Comparison of ENCODE assay signal across 1 cellular context in the genomic region with DNA sequence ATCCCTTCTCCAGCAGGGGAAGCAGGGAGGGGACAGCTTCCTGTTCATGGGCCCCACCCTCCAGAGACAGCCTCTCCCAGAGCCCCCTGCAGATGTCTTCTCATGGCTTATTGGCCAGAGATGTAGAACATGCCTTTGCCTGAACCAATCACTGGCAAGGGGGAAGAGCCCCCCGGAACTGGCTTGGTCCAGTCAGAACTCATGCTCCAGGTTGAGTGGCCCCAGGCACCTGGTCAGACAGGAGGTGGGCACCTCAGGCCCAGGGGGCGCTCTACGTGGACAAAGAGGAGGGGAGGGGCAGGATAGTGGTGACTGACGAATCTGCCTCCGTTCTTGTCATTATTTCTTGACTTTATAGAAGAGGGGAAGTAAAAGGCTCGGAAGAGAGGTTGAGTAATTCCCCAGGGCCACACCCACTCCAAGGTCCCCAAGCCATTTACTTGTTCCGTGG.
TF ChIP-seq lines count a peak whose summit lies in the region.

No MANE protein-coding gene starts in this region.

TF ChIP-seq in GM23338, 12 proteins besides CTCF, POLR2A, EP300 and RAD21 (continued from another document):
- TF ChIP-seq, protein P1, sequence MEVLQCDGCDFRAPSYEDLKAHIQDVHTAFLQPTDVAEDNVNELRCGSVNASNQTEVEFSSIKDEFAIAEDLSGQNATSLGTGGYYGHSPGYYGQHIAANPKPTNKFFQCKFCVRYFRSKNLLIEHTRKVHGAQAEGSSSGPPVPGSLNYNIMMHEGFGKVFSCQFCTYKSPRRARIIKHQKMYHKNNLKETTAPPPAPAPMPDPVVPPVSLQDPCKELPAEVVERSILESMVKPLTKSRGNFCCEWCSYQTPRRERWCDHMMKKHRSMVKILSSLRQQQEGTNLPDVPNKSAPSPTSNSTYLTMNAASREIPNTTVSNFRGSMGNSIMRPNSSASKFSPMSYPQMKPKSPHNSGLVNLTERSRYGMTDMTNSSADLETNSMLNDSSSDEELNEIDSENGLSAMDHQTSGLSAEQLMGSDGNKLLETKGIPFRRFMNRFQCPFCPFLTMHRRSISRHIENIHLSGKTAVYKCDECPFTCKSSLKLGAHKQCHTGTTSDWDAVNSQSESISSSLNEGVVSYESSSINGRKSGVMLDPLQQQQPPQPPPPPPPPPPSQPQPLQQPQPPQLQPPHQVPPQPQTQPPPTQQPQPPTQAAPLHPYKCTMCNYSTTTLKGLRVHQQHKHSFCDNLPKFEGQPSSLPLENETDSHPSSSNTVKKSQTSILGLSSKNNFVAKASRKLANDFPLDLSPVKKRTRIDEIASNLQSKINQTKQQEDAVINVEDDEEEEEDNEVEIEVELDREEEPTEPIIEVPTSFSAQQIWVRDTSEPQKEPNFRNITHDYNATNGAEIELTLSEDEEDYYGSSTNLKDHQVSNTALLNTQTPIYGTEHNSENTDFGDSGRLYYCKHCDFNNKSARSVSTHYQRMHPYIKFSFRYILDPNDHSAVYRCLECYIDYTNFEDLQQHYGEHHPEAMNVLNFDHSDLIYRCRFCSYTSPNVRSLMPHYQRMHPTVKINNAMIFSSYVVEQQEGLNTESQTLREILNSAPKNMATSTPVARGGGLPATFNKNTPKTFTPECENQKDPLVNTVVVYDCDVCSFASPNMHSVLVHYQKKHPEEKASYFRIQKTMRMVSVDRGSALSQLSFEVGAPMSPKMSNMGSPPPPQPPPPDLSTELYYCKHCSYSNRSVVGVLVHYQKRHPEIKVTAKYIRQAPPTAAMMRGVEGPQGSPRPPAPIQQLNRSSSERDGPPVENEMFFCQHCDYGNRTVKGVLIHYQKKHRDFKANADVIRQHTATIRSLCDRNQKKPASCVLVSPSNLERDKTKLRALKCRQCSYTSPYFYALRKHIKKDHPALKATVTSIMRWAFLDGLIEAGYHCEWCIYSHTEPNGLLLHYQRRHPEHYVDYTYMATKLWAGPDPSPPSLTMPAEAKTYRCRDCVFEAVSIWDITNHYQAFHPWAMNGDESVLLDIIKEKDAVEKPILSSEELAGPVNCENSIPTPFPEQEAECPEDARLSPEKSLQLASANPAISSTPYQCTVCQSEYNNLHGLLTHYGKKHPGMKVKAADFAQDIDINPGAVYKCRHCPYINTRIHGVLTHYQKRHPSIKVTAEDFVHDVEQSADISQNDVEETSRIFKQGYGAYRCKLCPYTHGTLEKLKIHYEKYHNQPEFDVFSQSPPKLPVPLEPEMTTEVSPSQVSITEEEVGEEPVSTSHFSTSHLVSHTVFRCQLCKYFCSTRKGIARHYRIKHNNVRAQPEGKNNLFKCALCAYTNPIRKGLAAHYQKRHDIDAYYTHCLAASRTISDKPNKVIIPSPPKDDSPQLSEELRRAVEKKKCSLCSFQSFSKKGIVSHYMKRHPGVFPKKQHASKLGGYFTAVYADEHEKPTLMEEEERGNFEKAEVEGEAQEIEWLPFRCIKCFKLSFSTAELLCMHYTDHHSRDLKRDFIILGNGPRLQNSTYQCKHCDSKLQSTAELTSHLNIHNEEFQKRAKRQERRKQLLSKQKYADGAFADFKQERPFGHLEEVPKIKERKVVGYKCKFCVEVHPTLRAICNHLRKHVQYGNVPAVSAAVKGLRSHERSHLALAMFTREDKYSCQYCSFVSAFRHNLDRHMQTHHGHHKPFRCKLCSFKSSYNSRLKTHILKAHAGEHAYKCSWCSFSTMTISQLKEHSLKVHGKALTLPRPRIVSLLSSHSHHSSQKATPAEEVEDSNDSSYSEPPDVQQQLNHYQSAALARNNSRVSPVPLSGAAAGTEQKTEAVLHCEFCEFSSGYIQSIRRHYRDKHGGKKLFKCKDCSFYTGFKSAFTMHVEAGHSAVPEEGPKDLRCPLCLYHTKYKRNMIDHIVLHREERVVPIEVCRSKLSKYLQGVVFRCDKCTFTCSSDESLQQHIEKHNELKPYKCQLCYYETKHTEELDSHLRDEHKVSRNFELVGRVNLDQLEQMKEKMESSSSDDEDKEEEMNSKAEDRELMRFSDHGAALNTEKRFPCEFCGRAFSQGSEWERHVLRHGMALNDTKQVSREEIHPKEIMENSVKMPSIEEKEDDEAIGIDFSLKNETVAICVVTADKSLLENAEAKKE (CRISPR knock-in tag; IDR thresholded peaks at IDR 0.05), result no peak
